In genomic region chr22:22820626-22821025, GRCh38 we compare ENCODE assay signal across 13 cellular contexts.
DNase-seq lines count a peak whose midpoint lies in the region; ATAC-seq and TF ChIP-seq lines count a peak whose summit lies in the region.
"Had no signal": no experiment of that assay in that cellular context is flagged by ENCODE, and none has a peak within 500 bp of the region (broad histone marks: within the 10 kb centered on the region; RNA-seq: fewer than 3 reads in every experiment).

No MANE protein-coding gene starts in this region.

- TF ChIP-seq POLR2A in esophagus muscularis mucosa (IDR thresholded peaks at IDR 0.05; ENCODE audit: low read depth) (no peak), gastrocnemius medialis (IDR thresholded peaks at IDR 0.05) (no peak)

- no peaks in the 10 kb centered on the region for H3K36me3 ChIP-seq in esophagus muscularis mucosa
- H3K36me3 ChIP-seq in upper lobe of right lung: no peaks in the 10 kb centered on the region
- H3K36me3 ChIP-seq in gastrocnemius medialis: no peaks in the 10 kb centered on the region
- H3K36me3 ChIP-seq: ovary, thyroid gland had no signal

- H3K4me1 ChIP-seq in esophagus muscularis mucosa: no peaks in the 10 kb centered on the region
- H3K4me1 ChIP-seq in upper lobe of right lung: peaks cover 5% of the 10 kb centered on the region
- no peaks in the 10 kb centered on the region for H3K4me1 ChIP-seq in gastrocnemius medialis
- H3K4me1 ChIP-seq: thyroid gland had no signal

- no peak for TF ChIP-seq CTCF in esophagus muscularis mucosa (IDR thresholded peaks at IDR 0.05)
- no peak for TF ChIP-seq CTCF in upper lobe of right lung (IDR thresholded peaks at IDR 0.05)
- no peak for TF ChIP-seq CTCF in gastrocnemius medialis (IDR thresholded peaks at IDR 0.05 in 4 of 5, conservative IDR thresholded peaks at IDR 0.05 in 1 of 5)

- no peaks in the 10 kb centered on the region for H3K36me3 Mint-ChIP-seq in T-helper 17 cell (ENCODE audit: low read depth)

- peak overlapping the region; percentile 83 for H3K4me3 Mint-ChIP-seq in T-helper 17 cell
- H3K4me3 Mint-ChIP-seq: HFFc6 had no signal

- peak; percentile 78 for ATAC-seq in T-helper 17 cell
- peak; percentile 50 for ATAC-seq in upper lobe of right lung
- ATAC-seq in gastrocnemius medialis: no peak
- ATAC-seq in HG03280 (IDR thresholded peaks at IDR 0.05; ENCODE audit: unreplicated experiment): no peak
- ATAC-seq in GM18502 (IDR thresholded peaks at IDR 0.05; ENCODE audit: poor library complexity, unreplicated experiment): no peak

- H3K4me3 ChIP-seq in esophagus muscularis mucosa (no peak overlapping the region), upper lobe of right lung (no peak overlapping the region), gastrocnemius medialis (no peak overlapping the region)
- H3K4me3 ChIP-seq: ovary, thyroid gland had no signal

- in situ Hi-C loops in gastrocnemius medialis (cut with MboI; ENCODE audit: low sequenced_read_pairs in 4 of 4): no loop called here

- H3K9me3 ChIP-seq in T-helper 17 cell (ENCODE audit: control insufficient read depth, low read length, poor library complexity, severe bottlenecking) (no peaks in the 10 kb centered on the region), esophagus muscularis mucosa (no peaks in the 10 kb centered on the region), upper lobe of right lung (no peaks in the 10 kb centered on the region), gastrocnemius medialis (no peaks in the 10 kb centered on the region)
- H3K9me3 ChIP-seq: ovary, thyroid gland had no signal

- intact Hi-C loops in esophagus muscularis mucosa (cut with DNase I) (no loop called here), upper lobe of right lung (cut with DNase I) (no loop called here), gastrocnemius medialis (cut with DNase I; ENCODE audit: low total_unique reads) (no loop called here)

- no peaks in the 10 kb centered on the region for H3K27me3 Mint-ChIP-seq in T-helper 17 cell

- no peak for TF ChIP-seq EP300 in esophagus muscularis mucosa (IDR thresholded peaks at IDR 0.05)

- peaks cover 0 to 18% (median 0%) of the 10 kb centered on the region in 4 donors for H3K27me3 ChIP-seq in esophagus muscularis mucosa
- H3K27me3 ChIP-seq in upper lobe of right lung: no peaks in the 10 kb centered on the region
- no peaks in the 10 kb centered on the region for H3K27me3 ChIP-seq in gastrocnemius medialis
- H3K27me3 ChIP-seq: ovary, thyroid gland had no signal

- DNase-seq in stimulated activated CD4-positive, alpha-beta T cell treated with anti-CD3 and anti-CD28 coated beads, Interleukin-4, amount 100 ng/mL, for 24 hours: peak; percentile 19
- no peak for DNase-seq in stimulated activated CD4-positive, alpha-beta T cell treated with anti-CD3 and anti-CD28 coated beads, Interleukin-2, amount 100 ng/mL, for 48 hours
- DNase-seq in T-helper 17 cell (no peak), esophagus muscularis mucosa (ENCODE audit: extremely low spot score) (peak; percentile 53), upper lobe of right lung (no peak), gastrocnemius medialis (no peak)
- DNase-seq: HFFc6, NCI-H1930, NCI-H524 treated with DMSO at 0.1 percent for 48 hours, ovary, thyroid gland had no signal

- WGBS in esophagus muscularis mucosa: 73% methylated on average over 2 of the region's 2 CpGs

- H3K4me1 Mint-ChIP-seq in T-helper 17 cell: peaks cover 74% of the 10 kb centered on the region

- peak overlapping the region; percentile 94 for H3K27ac Mint-ChIP-seq in T-helper 17 cell
- H3K27ac Mint-ChIP-seq: HFFc6 had no signal

- H3K27ac ChIP-seq in esophagus muscularis mucosa (replicated peaks in 1 of 4) (no peak overlapping the region), upper lobe of right lung (peak overlapping the region; percentile 24), gastrocnemius medialis (no peak overlapping the region)
- H3K27ac ChIP-seq: ovary, thyroid gland had no signal

Comparison
In these comparisons a context has a peak if more than half of its experiments do, and no peak if none do; other contexts are left out.
1. DNase-seq: peak in stimulated activated CD4-positive, alpha-beta T cell treated with anti-CD3 and anti-CD28 coated beads, Interleukin-4, amount 100 ng/mL, for 24 hours (single experiment) and esophagus muscularis mucosa (single experiment); none in stimulated activated CD4-positive, alpha-beta T cell treated with anti-CD3 and anti-CD28 coated beads, Interleukin-2, amount 100 ng/mL, for 48 hours (0 of 2), T-helper 17 cell (0 of 3), upper lobe of right lung (single experiment) and gastrocnemius medialis (0 of 2).
2. ATAC-seq: peak in T-helper 17 cell (single experiment) and upper lobe of right lung (single experiment); none in gastrocnemius medialis (0 of 2), HG03280 (single experiment) and GM18502 (single experiment).